Comparison of ENCODE assay signal across 9 cellular contexts in genomic region chr3:52128118-52128683, GRCh38. TPM values are rescaled to one million over a fixed set of nuclear protein-coding genes. Genes with fewer than 3 reads are reported as not detected.
DNase-seq lines count a peak whose midpoint lies in the region; ATAC-seq, FAIRE-seq and TF ChIP-seq lines count a peak whose summit lies in the region.
"Had no signal": no experiment of that assay in that cellular context is flagged by ENCODE, and none has a peak within 500 bp of the region (broad histone marks: within the 10 kb centered on the region; RNA-seq: fewer than 3 reads in every experiment).

No MANE protein-coding gene starts in this region.

- no peak for TF ChIP-seq CTCF in AG10803 (conservative IDR thresholded peaks at IDR 0.05; ENCODE audit: low read length)
- TF ChIP-seq CTCF in astrocyte of the spinal cord (IDR thresholded peaks at IDR 0.05; ENCODE audit: low read depth, low read length) = no peak
- TF ChIP-seq CTCF in kidney (IDR thresholded peaks at IDR 0.05; ENCODE audit: borderline replicate concordance, extremely low read depth, insufficient read depth) = no peak

- peak overlapping the region; percentile 35 for H3K9ac ChIP-seq in HUES6 (ENCODE audit: low read length)
- peak overlapping the region in 1 of 2 donors; percentile 12 for H3K9ac ChIP-seq in kidney (ENCODE audit: low read length in 2 of 2)

- H3K27me3 ChIP-seq in HUES6 (ENCODE audit: control insufficient read depth, insufficient read depth, low read length) = no peaks in the 10 kb centered on the region

- H3K9me3 ChIP-seq in HUES6 (ENCODE audit: control insufficient read depth, insufficient read depth, low read depth, low read length) = no peaks in the 10 kb centered on the region
- no peaks in the 10 kb centered on the region for H3K9me3 ChIP-seq in kidney (ENCODE audit: control insufficient read depth in 1 of 2, low read length in 2 of 2)

- peaks cover 9% of the 10 kb centered on the region; the same call in 1 of the 2 replicates for H3K4me1 ChIP-seq in HUES6 (ENCODE audit: control insufficient read depth, insufficient read depth, low read length)
- peaks cover 0 to 4% of the 10 kb centered on the region in 2 donors for H3K4me1 ChIP-seq in kidney (ENCODE audit: control insufficient read depth in 1 of 2, insufficient read depth in 1 of 2, low read depth in 1 of 2, low read length in 2 of 2)

- H3K27ac ChIP-seq in HUES6 (ENCODE audit: low read depth, low read length) (no peak overlapping the region), kidney (ENCODE audit: low read depth in 2 of 2, low read length in 2 of 2) (no peak overlapping the region)

- in situ Hi-C loops in astrocyte of the spinal cord (cut with HindIII; ENCODE audit: low sequenced_read_pairs) = no loop called here

- ATAC-seq in GM19035 (IDR thresholded peaks at IDR 0.05; ENCODE audit: unreplicated experiment) = no peak
- no peak for ATAC-seq in HG02840 (IDR thresholded peaks at IDR 0.05; ENCODE audit: low FRiP score, unreplicated experiment)
- ATAC-seq: sciatic nerve had no signal

- H3K36me3 ChIP-seq in HUES6 (ENCODE audit: control insufficient read depth, insufficient read depth, low read length) (peaks cover 54% of the 10 kb centered on the region), kidney (ENCODE audit: control insufficient read depth in 1 of 2, insufficient read depth in 2 of 2, low read length in 2 of 2) (no peaks in the 10 kb centered on the region)

- peak; percentile 36 for DNase-seq in AG10803 (ENCODE audit: low read depth)
- DNase-seq in astrocyte of the spinal cord (ENCODE audit: low read depth, low spot score) = peak; percentile 73
- DNase-seq in kidney = peak; percentile 34
- no peak for DNase-seq in KG1 (lab: John Stamatoyannopoulos, UW)
- DNase-seq in GDM1 (lab: John Stamatoyannopoulos, UW) = no peak

- intact Hi-C loops in kidney (cut with DNase I) = no loop called here

- FAIRE-seq in kidney (lab: Jason Lieb, UNC) = no peak

- no peak overlapping the region for H3K4me3 ChIP-seq in AG10803 (ENCODE audit: low read length)
- no peak overlapping the region for H3K4me3 ChIP-seq in HUES6 (ENCODE audit: low read depth, low read length)
- no peak overlapping the region for H3K4me3 ChIP-seq in astrocyte of the spinal cord (ENCODE audit: low read depth, low read length)
- H3K4me3 ChIP-seq in kidney (ENCODE audit: low read length in 2 of 2) = no peak overlapping the region

RNA-seq across cellular contexts. Expression of gene POC1A, which starts 26.0 kb away (rescaled TPM):
- 2.2 TPM for total RNA-seq in kidney
- 2.5 TPM for polyA plus RNA-seq in kidney (ENCODE audit: insufficient read depth, low read depth, low replicate concordance)

Comparison
In these comparisons a context has a peak if more than half of its experiments do, and no peak if none do; other contexts are left out.
1. DNase-seq: peak in AG10803 (single experiment), astrocyte of the spinal cord (single experiment) and kidney (single experiment); none in KG1 (single experiment) and GDM1 (single experiment).